Comparison of ENCODE assay signal across 1 cellular context in the genomic region with DNA sequence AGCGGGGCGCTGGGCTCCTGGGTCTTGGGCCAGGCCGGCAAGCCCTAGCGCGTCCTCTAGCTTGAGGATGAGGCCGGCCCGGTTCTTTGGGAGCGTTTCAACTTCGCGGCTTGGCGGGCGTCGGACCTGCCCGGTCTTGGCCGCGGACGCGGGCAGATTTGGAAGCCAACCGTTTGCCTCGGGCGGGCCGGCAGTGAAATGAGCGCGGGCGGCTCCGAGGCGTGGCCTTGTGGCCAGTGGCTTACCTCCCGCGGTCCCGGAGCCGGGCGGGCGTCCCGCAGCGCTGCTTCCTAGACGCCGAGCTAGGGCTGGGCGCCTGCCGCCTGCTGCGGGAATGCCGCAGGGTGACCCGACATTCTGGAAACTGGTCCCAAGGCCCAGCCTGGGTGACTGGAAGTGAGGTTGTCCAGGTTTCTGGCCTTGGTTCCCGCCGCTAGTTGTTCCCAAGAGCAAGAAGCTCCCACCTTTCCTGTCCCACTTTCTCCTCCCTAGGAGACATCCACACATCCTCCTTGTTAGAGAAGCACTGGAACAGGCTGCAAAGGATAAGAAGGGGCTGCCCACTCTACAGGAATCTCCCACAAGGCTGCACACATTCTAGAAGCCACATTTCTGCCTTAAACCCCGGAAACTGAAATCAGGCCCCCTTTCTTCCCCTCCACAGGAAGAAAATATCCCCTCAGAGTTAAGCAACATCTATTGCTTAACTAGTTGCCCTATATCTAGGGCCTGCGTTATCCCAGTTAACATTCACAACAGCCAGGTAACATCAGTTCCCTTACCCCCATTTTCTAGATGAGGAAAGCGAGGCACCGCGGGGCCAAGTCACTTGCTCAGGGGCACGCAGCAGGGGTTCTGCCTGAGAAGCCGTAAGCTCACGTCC.
TF ChIP-seq lines count a peak whose summit lies in the region.

No MANE protein-coding gene starts in this region.

TF ChIP-seq in HCT116, 20 proteins besides CTCF, POLR2A, EP300 and RAD21 (continued from another document):
- TF ChIP-seq, protein P1, sequence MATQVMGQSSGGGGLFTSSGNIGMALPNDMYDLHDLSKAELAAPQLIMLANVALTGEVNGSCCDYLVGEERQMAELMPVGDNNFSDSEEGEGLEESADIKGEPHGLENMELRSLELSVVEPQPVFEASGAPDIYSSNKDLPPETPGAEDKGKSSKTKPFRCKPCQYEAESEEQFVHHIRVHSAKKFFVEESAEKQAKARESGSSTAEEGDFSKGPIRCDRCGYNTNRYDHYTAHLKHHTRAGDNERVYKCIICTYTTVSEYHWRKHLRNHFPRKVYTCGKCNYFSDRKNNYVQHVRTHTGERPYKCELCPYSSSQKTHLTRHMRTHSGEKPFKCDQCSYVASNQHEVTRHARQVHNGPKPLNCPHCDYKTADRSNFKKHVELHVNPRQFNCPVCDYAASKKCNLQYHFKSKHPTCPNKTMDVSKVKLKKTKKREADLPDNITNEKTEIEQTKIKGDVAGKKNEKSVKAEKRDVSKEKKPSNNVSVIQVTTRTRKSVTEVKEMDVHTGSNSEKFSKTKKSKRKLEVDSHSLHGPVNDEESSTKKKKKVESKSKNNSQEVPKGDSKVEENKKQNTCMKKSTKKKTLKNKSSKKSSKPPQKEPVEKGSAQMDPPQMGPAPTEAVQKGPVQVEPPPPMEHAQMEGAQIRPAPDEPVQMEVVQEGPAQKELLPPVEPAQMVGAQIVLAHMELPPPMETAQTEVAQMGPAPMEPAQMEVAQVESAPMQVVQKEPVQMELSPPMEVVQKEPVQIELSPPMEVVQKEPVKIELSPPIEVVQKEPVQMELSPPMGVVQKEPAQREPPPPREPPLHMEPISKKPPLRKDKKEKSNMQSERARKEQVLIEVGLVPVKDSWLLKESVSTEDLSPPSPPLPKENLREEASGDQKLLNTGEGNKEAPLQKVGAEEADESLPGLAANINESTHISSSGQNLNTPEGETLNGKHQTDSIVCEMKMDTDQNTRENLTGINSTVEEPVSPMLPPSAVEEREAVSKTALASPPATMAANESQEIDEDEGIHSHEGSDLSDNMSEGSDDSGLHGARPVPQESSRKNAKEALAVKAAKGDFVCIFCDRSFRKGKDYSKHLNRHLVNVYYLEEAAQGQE (IDR thresholded peaks at IDR 0.05; ENCODE audit: low read depth): no peak
- no peak for TF ChIP-seq EGR1 (IDR thresholded peaks at IDR 0.05; ENCODE audit: low read depth)
TF ChIP-seq in HCT116: peak in this region for 3.
